ENCODE assay signal across 9 cellular contexts in the genomic region with DNA sequence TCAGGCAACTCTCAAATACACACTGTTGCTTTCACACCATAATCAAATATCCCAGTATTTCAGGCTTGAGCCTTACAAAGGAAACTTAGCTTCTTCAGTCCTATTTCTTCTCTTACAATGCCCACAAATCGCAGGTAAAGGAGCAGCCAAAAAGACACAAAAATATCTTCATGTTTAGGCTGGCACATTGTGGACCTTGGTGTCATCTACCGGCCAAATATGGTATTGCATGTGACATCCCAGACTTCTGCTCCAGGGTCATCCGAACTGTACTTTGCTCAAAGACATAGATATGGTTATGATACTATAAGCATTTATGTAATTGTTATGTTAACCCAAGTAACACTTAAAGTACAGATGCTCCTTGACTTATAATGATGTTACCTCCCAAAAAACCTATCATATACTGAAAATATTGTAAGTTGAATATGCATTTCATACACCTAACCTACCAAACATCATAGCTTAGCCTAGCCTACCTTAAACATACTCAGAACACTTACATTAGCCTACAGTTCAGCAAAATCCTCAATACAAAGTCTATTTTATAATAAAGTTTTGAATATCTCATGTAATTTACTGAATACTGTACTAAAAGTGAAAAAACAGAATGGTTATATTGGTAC. TPM values are rescaled to one million over a fixed set of nuclear protein-coding genes. Genes with fewer than 3 reads are reported as not detected.
DNase-seq lines count a peak whose midpoint lies in the region; ATAC-seq and TF ChIP-seq lines count a peak whose summit lies in the region.
"Had no signal": no experiment of that assay in that cellular context is flagged by ENCODE, and none has a peak within 500 bp of the region (broad histone marks: within the 10 kb centered on the region; RNA-seq: fewer than 3 reads in every experiment).

No MANE protein-coding gene starts in this region.

- no peak for ATAC-seq in HG02973 (IDR thresholded peaks at IDR 0.05; ENCODE audit: unreplicated experiment)

- in situ Hi-C loops in T47D (cut with HindIII; ENCODE audit: low pct_unique_long_range_greater_than_20kb, low sequenced_read_pairs): no loop called here

- peak; percentile 94 for TF ChIP-seq CTCF in kidney epithelial cell (IDR thresholded peaks at IDR 0.05; ENCODE audit: insufficient read depth, low read length, poor library complexity, severe bottlenecking)

- H3K4me3 ChIP-seq in MG63: no peak overlapping the region
- no peak overlapping the region for H3K4me3 ChIP-seq in kidney epithelial cell (ENCODE audit: low read depth, low read length)

- no peaks in the 10 kb centered on the region for H3K9me3 ChIP-seq in MG63

- DNase-seq in NCI-H2171 treated with DMSO at 0.1 percent for 48 hours (lab: John Stamatoyannopoulos, UW) (peak; percentile 38), NCI-H2171 (lab: John Stamatoyannopoulos, UW) (no peak), MG63 (peak; percentile 3), UCSD-AML1 (lab: John Stamatoyannopoulos, UW; ENCODE audit: unreplicated experiment) (peak; percentile 16), T47D (ENCODE audit: low read depth in 1 of 2, low spot score in 1 of 2) (peak; percentile 44 to 67), kidney epithelial cell (ENCODE audit: low read depth) (no peak)
- peak; percentile 24 to 26 for DNase-seq in stimulated activated CD4-positive, alpha-beta T cell treated with anti-CD3 and anti-CD28 coated beads, Interleukin-4, amount 100 ng/mL, for 4 hours
- DNase-seq: left cardiac atrium had no signal

- H3K36me3 ChIP-seq in MG63: no peaks in the 10 kb centered on the region
- no peaks in the 10 kb centered on the region for H3K36me3 ChIP-seq in kidney epithelial cell (ENCODE audit: control insufficient read depth, insufficient read depth, low read length)

- H3K27me3 ChIP-seq in MG63 (no peaks in the 10 kb centered on the region), kidney epithelial cell (ENCODE audit: control insufficient read depth, insufficient read depth, low read length) (no peaks in the 10 kb centered on the region)

RNA-seq across cellular contexts. Expression of gene OR2H2, which starts 4.6 kb away (rescaled TPM):
- total RNA-seq in MG63 (2014; rRNA removed; shearing (Covaris generic); ENCODE audit: low replicate concordance): not detected in 2 replicates
- total RNA-seq in kidney epithelial cell: not detected in 2 replicates
- total RNA-seq: left cardiac atrium had no signal

RNA-seq across cellular contexts. Expression of gene UBD, which starts 30.0 kb away (rescaled TPM):
- not detected in 2 replicates for total RNA-seq in MG63 (2014; rRNA removed; shearing (Covaris generic); ENCODE audit: low replicate concordance)
- total RNA-seq in kidney epithelial cell: 7.3 and 9.4 TPM in 2 replicates
- total RNA-seq: left cardiac atrium had no signal

RNA-seq across cellular contexts. Expression of gene GABBR1, which starts 43.4 kb away (rescaled TPM):
- 1.9 and 3.7 TPM in 2 replicates for total RNA-seq in MG63 (2014; rRNA removed; shearing (Covaris generic); ENCODE audit: low replicate concordance)
- 9.4 and 14.1 TPM in 2 replicates for total RNA-seq in kidney epithelial cell

Comparison
In these comparisons a context has a peak if more than half of its experiments do, and no peak if none do; other contexts are left out.
1. DNase-seq: peak in NCI-H2171 treated with DMSO at 0.1 percent for 48 hours (single experiment), MG63 (single experiment), UCSD-AML1 (single experiment), T47D (2 of 2) and stimulated activated CD4-positive, alpha-beta T cell treated with anti-CD3 and anti-CD28 coated beads, Interleukin-4, amount 100 ng/mL, for 4 hours (2 of 2); none in NCI-H2171 (single experiment) and kidney epithelial cell (single experiment).